13 cellular contexts compared by ENCODE assay signal in the genomic region with DNA sequence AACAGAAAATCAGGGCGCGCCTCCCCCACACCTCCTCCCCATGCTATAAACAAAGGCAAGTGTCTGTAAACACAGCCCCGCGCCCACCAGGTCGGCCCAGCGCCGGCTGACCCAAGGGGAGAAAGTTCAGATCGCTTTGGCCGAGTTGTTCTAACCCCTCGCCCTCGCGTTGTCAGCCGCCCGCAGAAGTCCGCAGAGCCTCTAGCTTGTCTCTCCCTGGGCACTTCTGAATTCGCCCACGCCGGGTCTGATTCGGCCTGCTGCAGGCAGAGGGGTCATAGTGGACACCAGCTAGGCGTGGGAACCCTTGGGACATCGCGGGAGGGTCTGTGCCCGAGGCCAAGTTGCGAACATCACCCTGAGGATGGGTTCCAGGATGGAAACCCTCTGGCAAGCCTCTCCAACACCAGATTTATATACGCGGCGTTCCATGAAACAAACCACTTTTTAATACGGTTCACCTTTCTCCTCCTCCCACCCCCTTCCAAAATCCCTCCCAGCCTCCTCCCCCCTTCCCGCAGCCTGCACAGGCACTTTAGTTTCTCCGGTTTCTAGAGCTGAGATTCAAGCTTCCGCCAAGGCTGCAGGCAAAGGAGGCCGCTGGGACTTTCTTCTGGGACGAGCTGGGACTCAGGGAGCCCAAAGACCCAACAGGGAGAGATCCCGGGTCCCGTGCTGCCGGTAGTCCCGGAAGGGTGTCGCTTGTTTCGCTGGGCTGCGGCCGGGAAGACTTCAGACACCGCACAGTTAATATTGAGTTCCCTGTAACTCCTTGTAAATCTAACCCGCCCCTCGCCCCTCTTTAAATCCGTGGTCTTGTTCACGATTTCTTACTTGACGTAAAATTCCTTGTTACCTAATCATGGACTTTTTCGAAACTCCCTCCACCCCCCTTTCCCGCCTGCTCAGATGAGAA. TPM values are rescaled to one million over a fixed set of nuclear protein-coding genes. Genes with fewer than 3 reads are reported as not detected.
DNase-seq lines count a peak whose midpoint lies in the region; ATAC-seq and TF ChIP-seq lines count a peak whose summit lies in the region.
"Had no signal": no experiment of that assay in that cellular context is flagged by ENCODE, and none has a peak within 500 bp of the region (broad histone marks: within the 10 kb centered on the region; RNA-seq: fewer than 3 reads in every experiment).

No MANE protein-coding gene starts in this region.

- DNase-seq in stimulated activated naive B cell treated with anti-CD40 and anti-IgM and Interleukin-4, amounts not matched to agents 10 μg/mL and 1 μg/mL and 100 μg/mL, for 72 hours, result no peak
- no peak for DNase-seq in iPS-NIHi7 (ENCODE audit: extremely low spot score)
- no peak for DNase-seq in Ammon's horn (ENCODE audit: low spot score)
- no peak for DNase-seq in HAP-1 (ENCODE audit: low spot score in 2 of 2)
- DNase-seq: DMS 273 treated with DMSO at 0.1 percent for 48 hours; hypothalamus; naive thymus-derived CD8-positive, alpha-beta T cell; NCI-H146; stimulated activated CD4-positive, alpha-beta T cell treated with anti-CD3 and anti-CD28 coated beads, Interleukin-2, amount 100 ng/mL, for 48 hours had no signal

- H3K36me3 ChIP-seq in HAP-1 (replicated peaks), result no peaks in the 10 kb centered on the region

- no peaks in the 10 kb centered on the region for H3K4me1 ChIP-seq in HAP-1

- H3K4me1 Mint-ChIP-seq in IgD-negative memory B cell, result peaks cover 5 to 10% (median 5%) of the 10 kb centered on the region in 3 donors
- H3K4me1 Mint-ChIP-seq in brain, result peaks cover 72% of the 10 kb centered on the region
- peaks cover 17 to 37% of the 10 kb centered on the region in 2 donors for H3K4me1 Mint-ChIP-seq in stimulated activated naive B cell treated with anti-CD40 and anti-IgM and Interleukin-4, amounts not matched to agents 10 μg/mL and 1 μg/mL and 100 μg/mL, for 72 hours

- in situ Hi-C loops in HAP-1 (cut with MboI; ENCODE audit: low sequenced_read_pairs), result no loop called here

- H3K27me3 Mint-ChIP-seq in IgD-negative memory B cell (peaks cover 77% of the 10 kb centered on the region), brain (peaks cover 97% of the 10 kb centered on the region)
- peaks cover 78 to 94% of the 10 kb centered on the region in 2 donors for H3K27me3 Mint-ChIP-seq in stimulated activated naive B cell treated with anti-CD40 and anti-IgM and Interleukin-4, amounts not matched to agents 10 μg/mL and 1 μg/mL and 100 μg/mL, for 72 hours

- H3K27ac Mint-ChIP-seq in IgD-negative memory B cell (peak overlapping the region; percentile 36 to 91 (median 89)), brain (peak overlapping the region in 3 of 5 experiments; percentile 36 to 75 (median 58))
- H3K27ac Mint-ChIP-seq in stimulated activated naive B cell treated with anti-CD40 and anti-IgM and Interleukin-4, amounts not matched to agents 10 μg/mL and 1 μg/mL and 100 μg/mL, for 72 hours, result peak overlapping the region; percentile 91
- H3K27ac Mint-ChIP-seq: dendritic cell treated with granulocyte-macrophage colony-stimulating factor and Interleukin-4, amounts not matched to agents 40 ng/mL and 50 ng/mL, for 4 days had no signal

- ATAC-seq in stimulated activated naive B cell treated with anti-CD40 and anti-IgM and Interleukin-4, amounts not matched to agents 10 μg/mL and 1 μg/mL and 100 μg/mL, for 72 hours (replicated peaks), result no peak
- ATAC-seq: naive thymus-derived CD8-positive, alpha-beta T cell had no signal

- peak overlapping the region; percentile 24; the same call in 1 of the 2 replicates for H3K4me3 ChIP-seq in iPS-18c (ENCODE audit: insufficient read depth, low read depth, low read length)
- no peak overlapping the region for H3K4me3 ChIP-seq in HAP-1

- H3K9me3 ChIP-seq in iPS-18c (ENCODE audit: control insufficient read depth, insufficient read depth, low read length) (no peaks in the 10 kb centered on the region), HAP-1 (peaks cover 4% of the 10 kb centered on the region)

- peaks cover 6% of the 10 kb centered on the region; the same call in 1 of the 2 replicates for H3K27me3 ChIP-seq in HAP-1 (ENCODE audit: low read depth)

- H3K9me3 Mint-ChIP-seq in IgD-negative memory B cell (peaks cover 2 to 39% (median 3%) of the 10 kb centered on the region in 3 donors), brain (peaks cover 0 to 18% (median 10%) of the 10 kb centered on the region in 5 experiments)
- peaks cover 11 to 15% of the 10 kb centered on the region in 2 donors for H3K9me3 Mint-ChIP-seq in stimulated activated naive B cell treated with anti-CD40 and anti-IgM and Interleukin-4, amounts not matched to agents 10 μg/mL and 1 μg/mL and 100 μg/mL, for 72 hours
- H3K9me3 Mint-ChIP-seq: dendritic cell treated with granulocyte-macrophage colony-stimulating factor and Interleukin-4, amounts not matched to agents 40 ng/mL and 50 ng/mL, for 4 days had no signal

- no peak for TF ChIP-seq CTCF in brain (conservative IDR thresholded peaks at IDR 0.05)

- H3K4me3 Mint-ChIP-seq in IgD-negative memory B cell (peak overlapping the region in 2 of 4 donors; percentile 46 to 86), brain (peak overlapping the region in 3 of 5 experiments; percentile 82 to 87 (median 84))
- H3K4me3 Mint-ChIP-seq in stimulated activated naive B cell treated with anti-CD40 and anti-IgM and Interleukin-4, amounts not matched to agents 10 μg/mL and 1 μg/mL and 100 μg/mL, for 72 hours, result no peak overlapping the region
- H3K4me3 Mint-ChIP-seq: dendritic cell treated with granulocyte-macrophage colony-stimulating factor and Interleukin-4, amounts not matched to agents 40 ng/mL and 50 ng/mL, for 4 days had no signal

- H3K36me3 Mint-ChIP-seq in IgD-negative memory B cell (peaks cover 5% of the 10 kb centered on the region), brain (no peaks in the 10 kb centered on the region)
- peaks cover 13 to 32% of the 10 kb centered on the region in 2 donors for H3K36me3 Mint-ChIP-seq in stimulated activated naive B cell treated with anti-CD40 and anti-IgM and Interleukin-4, amounts not matched to agents 10 μg/mL and 1 μg/mL and 100 μg/mL, for 72 hours

RNA-seq across cellular contexts. Expression of a gene that starts 4.7 kb away (rescaled TPM):
- polyA plus RNA-seq in IgD-negative memory B cell, result not detected
- polyA plus RNA-seq in brain (ENCODE audit: insufficient read depth, low read depth, low replicate concordance), result not detected
- polyA plus RNA-seq: naive thymus-derived CD8-positive, alpha-beta T cell had no signal

Comparison
In these comparisons a context has a peak if more than half of its experiments do, and no peak if none do; other contexts are left out.
1. H3K4me3 Mint-ChIP-seq: peak in brain (3 of 5); none in stimulated activated naive B cell treated with anti-CD40 and anti-IgM and Interleukin-4, amounts not matched to agents 10 μg/mL and 1 μg/mL and 100 μg/mL, for 72 hours (0 of 2).
2. Peak in every context shown above with its lines, with median percentiles within 50 percentile points of each other: H3K27ac Mint-ChIP-seq.